In the genomic region with DNA sequence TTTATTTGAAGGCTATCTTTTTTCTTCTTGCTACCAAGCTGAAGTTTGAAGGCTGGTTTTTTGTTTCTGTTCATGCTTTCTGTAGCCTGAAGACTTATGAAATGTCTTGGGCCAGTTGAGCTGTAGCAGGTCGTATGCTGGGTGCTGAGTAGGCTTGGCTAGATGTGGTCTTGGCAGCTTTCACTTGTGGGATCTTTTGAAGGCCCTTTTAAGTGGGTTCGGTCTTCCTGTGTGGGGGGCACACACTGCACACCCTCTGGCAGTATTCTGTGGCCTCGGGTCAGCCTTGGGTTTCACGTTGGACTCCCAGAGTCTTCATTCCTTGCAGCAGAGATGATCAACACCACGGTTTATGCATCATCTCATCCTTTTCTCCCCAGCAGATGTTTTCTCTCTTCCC, we compare ENCODE assay signal across 28 cellular contexts. TPM values are rescaled to one million over a fixed set of nuclear protein-coding genes. Genes with fewer than 3 reads are reported as not detected.
DNase-seq lines count a peak whose midpoint lies in the region; ATAC-seq and TF ChIP-seq lines count a peak whose summit lies in the region.
"Had no signal": no experiment of that assay in that cellular context is flagged by ENCODE, and none has a peak within 500 bp of the region (broad histone marks: within the 10 kb centered on the region; RNA-seq: fewer than 3 reads in every experiment).

No MANE protein-coding gene starts in this region.

- no peaks in the 10 kb centered on the region for H3K79me2 ChIP-seq in DND-41 (ENCODE audit: insufficient read depth, low read length)

- H3K36me3 Mint-ChIP-seq in activated naive CD4-positive, alpha-beta T cell treated with anti-CD3 and anti-CD28 coated beads, Interleukin-2, amount 10 ng/mL, durations not matched to agents 7 days and 5 days, result peaks cover 38% of the 10 kb centered on the region
- peaks cover 5% of the 10 kb centered on the region for H3K36me3 Mint-ChIP-seq in central memory CD8-positive, alpha-beta T cell (ENCODE audit: insufficient read depth)

- no peaks in the 10 kb centered on the region for H3K27me3 ChIP-seq in DND-41 (ENCODE audit: insufficient read depth, low read length, poor library complexity)
- H3K27me3 ChIP-seq: upper lobe of right lung had no signal

- no peak overlapping the region for H3K4me3 Mint-ChIP-seq in activated naive CD4-positive, alpha-beta T cell treated with anti-CD3 and anti-CD28 coated beads, Interleukin-2, amount 10 ng/mL, durations not matched to agents 7 days and 5 days
- H3K4me3 Mint-ChIP-seq in central memory CD8-positive, alpha-beta T cell, result peak overlapping the region; percentile 21
- H3K4me3 Mint-ChIP-seq: activated T-cell treated with anti-CD3 and anti-CD28 coated beads, Interleukin-2, amount 50 U/mL, for 24 hours; nephron progenitor cell had no signal

- no peak overlapping the region for H3K4me2 ChIP-seq in DND-41 (ENCODE audit: insufficient read depth, low read length)
- H3K4me2 ChIP-seq: A549 had no signal

- H3K27ac ChIP-seq in DND-41 (ENCODE audit: low read length), result no peak overlapping the region
- H3K27ac ChIP-seq in temporal lobe (ENCODE audit: low read depth, low read length), result peak overlapping the region; percentile 13
- H3K27ac ChIP-seq: A549, VCaP had no signal

- CTCF ChIA-PET in activated naive CD4-positive, alpha-beta T cell treated with anti-CD3 and anti-CD28 coated beads, Interleukin-2, amount 10 ng/mL, durations not matched to agents 7 days and 5 days (lab: Charles Lee), result no interaction called here

- no peak overlapping the region for H3K27ac Mint-ChIP-seq in activated naive CD4-positive, alpha-beta T cell treated with anti-CD3 and anti-CD28 coated beads, Interleukin-2, amount 10 ng/mL, durations not matched to agents 7 days and 5 days
- peak overlapping the region; percentile 23 for H3K27ac Mint-ChIP-seq in central memory CD8-positive, alpha-beta T cell (ENCODE audit: low read depth)
- H3K27ac Mint-ChIP-seq: activated T-cell treated with anti-CD3 and anti-CD28 coated beads, Interleukin-2, amount 50 U/mL, for 24 hours; nephron progenitor cell had no signal

- H4K20me1 ChIP-seq in DND-41 (ENCODE audit: insufficient read depth, low read length), result no peaks in the 10 kb centered on the region

- H3K9me3 Mint-ChIP-seq in activated naive CD4-positive, alpha-beta T cell treated with anti-CD3 and anti-CD28 coated beads, Interleukin-2, amount 10 ng/mL, durations not matched to agents 7 days and 5 days, result peaks cover 9% of the 10 kb centered on the region
- no peaks in the 10 kb centered on the region for H3K9me3 Mint-ChIP-seq in central memory CD8-positive, alpha-beta T cell
- H3K9me3 Mint-ChIP-seq: activated T-cell treated with anti-CD3 and anti-CD28 coated beads, Interleukin-2, amount 50 U/mL, for 24 hours had no signal

- peaks cover 20% of the 10 kb centered on the region for H3K4me1 ChIP-seq in DND-41 (ENCODE audit: insufficient read depth, low read length)

- H3K9me3 ChIP-seq in DND-41 (ENCODE audit: insufficient read depth, low read length, severe bottlenecking), result no peaks in the 10 kb centered on the region
- H3K9me3 ChIP-seq: A549, upper lobe of right lung had no signal

- no peaks in the 10 kb centered on the region for H3K36me3 ChIP-seq in DND-41 (ENCODE audit: insufficient read depth, low read length)
- H3K36me3 ChIP-seq: upper lobe of right lung had no signal

- peaks cover 5% of the 10 kb centered on the region for H3K27me3 Mint-ChIP-seq in activated naive CD4-positive, alpha-beta T cell treated with anti-CD3 and anti-CD28 coated beads, Interleukin-2, amount 10 ng/mL, durations not matched to agents 7 days and 5 days
- no peaks in the 10 kb centered on the region for H3K27me3 Mint-ChIP-seq in central memory CD8-positive, alpha-beta T cell

- peak; percentile 28 for DNase-seq in activated naive CD4-positive, alpha-beta T cell treated with anti-CD3 and anti-CD28 coated beads, Interleukin-2, amount 10 ng/mL, durations not matched to agents 7 days and 5 days
- DNase-seq in activated naive CD4-positive, alpha-beta T cell treated with Interleukin-2 at 50 U/mL for 16 hours, result no peak
- DNase-seq in DND-41, result peak; percentile 48
- no peak for DNase-seq in central memory CD8-positive, alpha-beta T cell (ENCODE audit: low spot score in 2 of 2)
- no peak for DNase-seq in retina
- DNase-seq: activated CD4-positive, alpha-beta T cell treated with anti-CD3 and anti-CD28 coated beads for 4 hours; activated T-cell treated with anti-CD3 and anti-CD28 coated beads, Interleukin-2, amount 50 U/mL, for 24 hours; effector CD4-positive, alpha-beta T cell; HCEC 1CT; hippocampal formation; NCI-H1436; NCI-H345; NCI-H69; nephron progenitor cell; SIG-M5; stimulated activated CD4-positive, alpha-beta T cell treated with anti-CD3 and anti-CD28 coated beads, Interleukin-15, amount 100 ng/mL, for 24 hours; stimulated activated CD4-positive, alpha-beta T cell treated with anti-CD3 and anti-CD28 coated beads, Interleukin-4, amount 100 ng/mL, for 4 hours; substantia nigra; T1000; upper lobe of right lung had no signal

- no peak overlapping the region for H3K9ac ChIP-seq in DND-41 (ENCODE audit: low read depth, low read length)

- TF ChIP-seq CTCF in DND-41 (IDR thresholded peaks at IDR 0.05; ENCODE audit: borderline replicate concordance, extremely low read depth, low read length, poor library complexity, severe bottlenecking), result no peak

- no peak overlapping the region for H2AFZ ChIP-seq in DND-41 (ENCODE audit: low read depth, low read length)

- peak; percentile 68 for ATAC-seq in DND-41 (ENCODE audit: insufficient read depth, low read depth)
- ATAC-seq in central memory CD8-positive, alpha-beta T cell (replicated peaks; ENCODE audit: extremely low read depth, poor library complexity, severe bottlenecking), result peak; percentile 43
- ATAC-seq in HG02852 (IDR thresholded peaks at IDR 0.05; ENCODE audit: unreplicated experiment), result no peak
- ATAC-seq in GM21825 (IDR thresholded peaks at IDR 0.05; ENCODE audit: unreplicated experiment), result no peak
- ATAC-seq: A549, HepG2, Panc1, upper lobe of right lung had no signal

- H3K4me3 ChIP-seq in DND-41 (ENCODE audit: low read depth in 1 of 2, low read length in 2 of 2), result no peak overlapping the region
- H3K4me3 ChIP-seq: A549, lung, upper lobe of right lung had no signal

- peaks cover 61% of the 10 kb centered on the region for H3K4me1 Mint-ChIP-seq in activated naive CD4-positive, alpha-beta T cell treated with anti-CD3 and anti-CD28 coated beads, Interleukin-2, amount 10 ng/mL, durations not matched to agents 7 days and 5 days
- peaks cover 72% of the 10 kb centered on the region for H3K4me1 Mint-ChIP-seq in central memory CD8-positive, alpha-beta T cell

RNA-seq across cellular contexts. Expression of a gene that starts 17.6 kb away (rescaled TPM):
- 9.3 TPM for total RNA-seq in temporal lobe

Comparison
In these comparisons a context has a peak if more than half of its experiments do, and no peak if none do; other contexts are left out.
1. DNase-seq: peak in activated naive CD4-positive, alpha-beta T cell treated with anti-CD3 and anti-CD28 coated beads, Interleukin-2, amount 10 ng/mL, durations not matched to agents 7 days and 5 days (single experiment) and DND-41 (single experiment); none in activated naive CD4-positive, alpha-beta T cell treated with Interleukin-2 at 50 U/mL for 16 hours (single experiment), central memory CD8-positive, alpha-beta T cell (0 of 2) and retina (single experiment).
2. ATAC-seq: peak in DND-41 (single experiment) and central memory CD8-positive, alpha-beta T cell (single experiment); none in HG02852 (single experiment) and GM21825 (single experiment).